Comparison of ENCODE assay signal across 8 cellular contexts in the genomic region with DNA sequence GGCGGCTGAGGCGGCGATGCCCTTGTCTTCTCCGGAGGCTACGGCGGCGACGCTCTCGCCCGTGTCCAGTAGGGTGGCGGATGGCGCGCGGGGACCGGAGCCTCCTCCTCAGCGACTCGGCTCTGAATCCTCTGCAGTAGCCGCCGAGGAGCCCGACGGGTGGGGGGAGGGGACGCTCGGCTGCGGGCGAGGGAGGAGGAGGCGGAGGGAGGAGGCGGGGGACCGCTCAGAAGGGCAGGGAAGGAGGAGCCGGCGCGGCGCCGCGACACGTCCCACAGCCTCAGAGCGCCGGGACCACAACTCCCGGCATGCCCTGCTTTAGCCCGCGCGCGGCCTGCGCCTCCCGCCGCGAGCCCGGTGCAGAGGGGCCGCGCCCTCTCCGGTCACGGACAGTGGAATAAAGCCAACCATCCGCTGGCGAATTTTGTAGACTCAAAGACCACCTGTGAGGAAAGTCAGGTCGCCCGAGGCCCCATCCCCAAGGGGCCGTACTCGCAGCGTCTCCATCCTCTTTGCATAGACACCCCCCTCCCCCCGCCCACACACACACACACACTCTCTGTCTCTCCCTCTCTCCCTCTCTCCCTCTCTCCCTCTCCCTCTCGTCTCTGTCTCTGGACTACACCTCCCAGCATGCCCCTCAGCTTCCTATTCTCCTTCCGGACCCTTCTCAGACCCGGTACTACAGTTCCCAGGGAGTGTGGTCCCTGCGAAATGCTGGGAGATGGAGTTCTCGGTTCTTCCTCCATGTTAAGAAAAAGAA. TPM values are rescaled to one million over a fixed set of nuclear protein-coding genes. Genes with fewer than 3 reads are reported as not detected.
A peak's percentile ranks its signal among the peaks of the same experiment; 100 is the strongest.
DNase-seq lines count a peak whose midpoint lies in the region; ATAC-seq and TF ChIP-seq lines count a peak whose summit lies in the region.

A gene with protein sequence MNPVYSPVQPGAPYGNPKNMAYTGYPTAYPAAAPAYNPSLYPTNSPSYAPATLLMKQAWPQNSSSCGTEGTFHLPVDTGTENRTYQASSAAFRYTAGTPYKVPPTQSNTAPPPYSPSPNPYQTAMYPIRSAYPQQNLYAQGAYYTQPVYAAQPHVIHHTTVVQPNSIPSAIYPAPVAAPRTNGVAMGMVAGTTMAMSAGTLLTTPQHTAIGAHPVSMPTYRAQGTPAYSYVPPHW (minus strand): TSS at position 157 of the 763 bp plus-strand sequence. CDS start 129,638 bp downstream, outside the sequence.

- H3K4me3 ChIP-seq in AG10803 (ENCODE audit: low read length) (peak within 1 kb of the TSS; percentile 72), spleen (peak within 1 kb of the TSS; percentile 67 to 90 (median 79))

- ATAC-seq in GM19023 (IDR thresholded peaks at IDR 0.05; ENCODE audit: unreplicated experiment), result peak; percentile 85
- ATAC-seq in HG03280 (IDR thresholded peaks at IDR 0.05; ENCODE audit: unreplicated experiment), result peak; percentile 96

- intact Hi-C loops in spleen (cut with DNase I; ENCODE audit: low total_unique reads), result no loop called here

- H3K9me3 ChIP-seq in spleen, result no peaks in the 10 kb centered on the region

- H3K27me3 ChIP-seq in spleen (replicated peaks in 1 of 7), result no peaks in the 10 kb centered on the region

- H3K4me1 ChIP-seq in spleen, result peaks cover 6 to 39% (median 19%) of the 10 kb centered on the region in 6 donors

- peak in 1 of 3 donors; percentile 36 for TF ChIP-seq POLR2A in spleen (IDR thresholded peaks at IDR 0.05)

- DNase-seq in AG10803 (ENCODE audit: low read depth) (peak; percentile 98), NCI-H345 treated with DMSO at 0.1 percent for 48 hours (lab: John Stamatoyannopoulos, UW; ENCODE audit: unreplicated experiment) (peak; percentile 93), inferior parietal cortex (ENCODE audit: extremely low spot score) (peak; percentile 97), spleen (peak; percentile 99)
- DNase-seq in activated CD4-positive, CD25-positive, alpha-beta regulatory T cell (lab: John Stamatoyannopoulos, UW), result peak; percentile 81 to 92 (median 90)
- peak; percentile 88 for DNase-seq in central memory CD4-positive, alpha-beta T cell

- peak within 1 kb of the TSS; percentile 58 to 93 (median 88) for H3K27ac ChIP-seq in spleen

- no peaks in the 10 kb centered on the region for H3K36me3 ChIP-seq in spleen

- WGBS in spleen, 5 donors, result 0 to 1% (median 1%) methylated on average over 34 to 64 of the region's 64 CpGs

- no peak; the same call in 1 of the 2 replicates for TF ChIP-seq CTCF in AG10803 (conservative IDR thresholded peaks at IDR 0.05; ENCODE audit: low read length)
- peak in 9 of 11 experiments; percentile 15 to 56 (median 46) for TF ChIP-seq CTCF in spleen (IDR thresholded peaks at IDR 0.05 in 8 of 11, conservative IDR thresholded peaks at IDR 0.05 in 3 of 11)

RNA-seq across cellular contexts. Expression of the gene that starts here (rescaled TPM):
- 10 to 100 TPM; 20.8 to 33.2 (median 25.0) TPM for total RNA-seq in spleen
- 1 to 10 TPM; 2.7 to 5.1 (median 2.8) TPM for polyA plus RNA-seq in spleen

Comparison
In these comparisons a context has a peak if more than half of its experiments do, and no peak if none do; other contexts are left out.
1. Peak in every context shown above with its lines: DNase-seq, ATAC-seq, H3K4me3 ChIP-seq and H3K27ac ChIP-seq.